ENCODE assay signal across 8 cellular contexts in the genomic region with DNA sequence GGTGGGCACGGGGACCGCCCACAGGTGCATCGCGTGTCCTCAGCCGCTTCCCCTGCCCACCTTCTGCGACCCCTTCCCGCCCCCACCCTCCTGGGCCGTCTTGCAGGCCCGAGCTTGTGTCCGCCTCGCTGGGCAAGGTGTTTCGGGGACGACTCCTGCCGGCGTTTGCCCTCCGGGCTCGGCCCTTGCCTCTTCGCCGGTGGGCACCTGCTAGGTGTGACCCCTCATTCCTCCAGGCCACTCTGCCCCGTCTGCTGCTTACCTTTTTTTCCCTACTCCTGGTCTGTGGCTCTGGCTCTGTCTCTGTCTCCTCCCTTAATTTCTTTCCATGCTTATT.
DNase-seq lines count a peak whose midpoint lies in the region; ATAC-seq and TF ChIP-seq lines count a peak whose summit lies in the region.
"Not testable (repeated sequence)": the region's sequence is repeated elsewhere in the genome, so short reads cannot be mapped to it uniquely, and the experiment has no call there.

No MANE protein-coding gene starts in this region.

- H3K4me3 ChIP-seq in AG09309 (ENCODE audit: control insufficient read depth, low read depth, low read length) (peak overlapping the region; percentile 82), HFF-Myc (replicated peaks; ENCODE audit: low read depth, low read length) (peak overlapping the region; percentile 52), endodermal cell (ENCODE audit: low read length) (peak overlapping the region; percentile 57), iPS-20b (ENCODE audit: low read length) (peak overlapping the region; percentile 63; the same call in 1 of the 2 replicates), stomach (peak overlapping the region; percentile 88 to 98 (median 96))

- H3K9ac ChIP-seq in endodermal cell (ENCODE audit: extremely low read depth, low read length, poor library complexity, severe bottlenecking); iPS-20b (ENCODE audit: low read depth, low read length): not testable (repeated sequence)

- peak overlapping the region; percentile 89 for H3K4me3 Mint-ChIP-seq in activated naive CD8-positive, alpha-beta T cell treated with anti-CD3 and anti-CD28 coated beads, Interleukin-2, amount 10 ng/mL, durations not matched to agents 7 days and 5 days
- H3K4me3 Mint-ChIP-seq in endodermal cell (peak overlapping the region; percentile 85), neural crest cell (peak overlapping the region; percentile 86)

- peak; percentile 26 for ATAC-seq in SK-N-SH treated with all-trans-retinoic acid at 6 μM for 48 hours
- not testable (repeated sequence) for ATAC-seq in activated naive CD8-positive, alpha-beta T cell treated with anti-CD3 and anti-CD28 coated beads, Interleukin-2, amount 10 ng/mL, durations not matched to agents 7 days and 5 days (ENCODE audit: low read depth)

- H3K4me1 ChIP-seq in endodermal cell (ENCODE audit: control insufficient read depth, insufficient read depth, low read length); iPS-20b (ENCODE audit: insufficient read depth, low read length): not testable (repeated sequence)
- peaks cover 0 to 46% (median 13%) of the 10 kb centered on the region in 4 donors for H3K4me1 ChIP-seq in stomach

- TF ChIP-seq POLR2A in stomach (IDR thresholded peaks at IDR 0.05): not testable (repeated sequence)

- H3K27ac ChIP-seq in endodermal cell (ENCODE audit: low read depth, low read length); iPS-20b (ENCODE audit: low read length): not testable (repeated sequence)
- H3K27ac ChIP-seq in stomach: peak overlapping the region in 3 of 5 donors; percentile 83 to 91 (median 88)

- H3K9me3 ChIP-seq in endodermal cell (ENCODE audit: control insufficient read depth, low read length); iPS-20b (ENCODE audit: insufficient read depth, low read depth, low read length); stomach: not testable (repeated sequence)

- H3K27me3 Mint-ChIP-seq in activated naive CD8-positive, alpha-beta T cell treated with anti-CD3 and anti-CD28 coated beads, Interleukin-2, amount 10 ng/mL, durations not matched to agents 7 days and 5 days: peaks cover 12% of the 10 kb centered on the region
- peaks cover 24% of the 10 kb centered on the region for H3K27me3 Mint-ChIP-seq in endodermal cell (ENCODE audit: insufficient read depth)
- peaks cover 68% of the 10 kb centered on the region for H3K27me3 Mint-ChIP-seq in neural crest cell (ENCODE audit: low read depth)

- H3K9me3 Mint-ChIP-seq in activated naive CD8-positive, alpha-beta T cell treated with anti-CD3 and anti-CD28 coated beads, Interleukin-2, amount 10 ng/mL, durations not matched to agents 7 days and 5 days; endodermal cell; neural crest cell: not testable (repeated sequence)

- intact Hi-C loops in stomach (cut with DNase I; ENCODE audit: low total_unique reads): not testable (repeated sequence)

- TF ChIP-seq CTCF in AG09309 (IDR thresholded peaks at IDR 0.05; ENCODE audit: control insufficient read depth, insufficient read depth, low read depth, low read length, missing control alignments); HFF-Myc (IDR thresholded peaks at IDR 0.05; ENCODE audit: low read depth, low read length, missing control alignments); endodermal cell (conservative IDR thresholded peaks at IDR 0.05); neural crest cell (conservative IDR thresholded peaks at IDR 0.05); stomach (IDR thresholded peaks at IDR 0.05): not testable (repeated sequence)

- WGBS in endodermal cell (ENCODE audit: insufficient coverage in 1 of 2, insufficient read length in 1 of 2), 2 experiments: 4% methylated on average over 19 of the region's 20 CpGs; no CpG with 5 or more reads in 1 of the 2 experiments
- WGBS in stomach, 5 donors: 0 to 5% (median 2%) methylated on average over 7 to 20 of the region's 20 CpGs; no CpG with 5 or more reads in 1 of the 5 donors

- POLR2A ChIA-PET in activated naive CD8-positive, alpha-beta T cell treated with anti-CD3 and anti-CD28 coated beads, Interleukin-2, amount 10 ng/mL, durations not matched to agents 7 days and 5 days (lab: Charles Lee): not testable (repeated sequence)

- not testable (repeated sequence) for H3K27ac Mint-ChIP-seq in activated naive CD8-positive, alpha-beta T cell treated with anti-CD3 and anti-CD28 coated beads, Interleukin-2, amount 10 ng/mL, durations not matched to agents 7 days and 5 days; endodermal cell; neural crest cell (ENCODE audit: unreplicated experiment)

- TF ChIP-seq EP300 in stomach (IDR thresholded peaks at IDR 0.05): not testable (repeated sequence)

- H3K4me1 Mint-ChIP-seq in activated naive CD8-positive, alpha-beta T cell treated with anti-CD3 and anti-CD28 coated beads, Interleukin-2, amount 10 ng/mL, durations not matched to agents 7 days and 5 days: peaks cover 23% of the 10 kb centered on the region
- H3K4me1 Mint-ChIP-seq in endodermal cell, neural crest cell: not testable (repeated sequence)

- not testable (repeated sequence) for H3K36me3 ChIP-seq in endodermal cell (ENCODE audit: control insufficient read depth, insufficient read depth, low read length); iPS-20b (ENCODE audit: insufficient read depth, low read depth, low read length); stomach

- peaks cover 28% of the 10 kb centered on the region for H3K27me3 ChIP-seq in endodermal cell (ENCODE audit: control insufficient read depth, insufficient read depth, low read length, poor library complexity, severe bottlenecking)
- peaks cover 10% of the 10 kb centered on the region; the same call in 1 of the 2 replicates for H3K27me3 ChIP-seq in iPS-20b (ENCODE audit: insufficient read depth, low read length)
- H3K27me3 ChIP-seq in stomach: not testable (repeated sequence)

- DNase-seq in AG09309 (ENCODE audit: low read depth); HFF-Myc (ENCODE audit: extremely low read depth, low read depth); activated naive CD8-positive, alpha-beta T cell treated with anti-CD3 and anti-CD28 coated beads, Interleukin-2, amount 10 ng/mL, durations not matched to agents 7 days and 5 days; endodermal cell; neural crest cell (ENCODE audit: low read depth, low spot score); stomach: not testable (repeated sequence)

- not testable (repeated sequence) for H3K36me3 Mint-ChIP-seq in activated naive CD8-positive, alpha-beta T cell treated with anti-CD3 and anti-CD28 coated beads, Interleukin-2, amount 10 ng/mL, durations not matched to agents 7 days and 5 days; endodermal cell (ENCODE audit: low read depth); neural crest cell (ENCODE audit: low read depth)
